ENCODE assay signal across 8 cellular contexts in genomic region chr1:59976194-59977074, GRCh38. TPM values are rescaled to one million over a fixed set of nuclear protein-coding genes. Genes with fewer than 3 reads are reported as not detected.
A peak's percentile ranks its signal among the peaks of the same experiment; 100 is the strongest.
DNase-seq lines count a peak whose midpoint lies in the region; ATAC-seq and TF ChIP-seq lines count a peak whose summit lies in the region.

No MANE protein-coding gene starts in this region.

- no peaks in the 10 kb centered on the region for H3K9me2 ChIP-seq in OCI-LY7 (ENCODE audit: insufficient read depth, low read length)

- intact Hi-C loops in OCI-LY7 (cut with micrococcal nuclease; ENCODE audit: unreplicated experiment) = loop anchor here (5.0 to 10.0 kb wide), 2 partner anchors 791 to 1878 kb away; no protein-coding TSS in a partner anchor

- H2AFZ ChIP-seq in OCI-LY7 (ENCODE audit: low read length) (no peak overlapping the region), parathyroid adenoma (peak overlapping the region; percentile 55)

- no peak for TF ChIP-seq EP300 in Ishikawa (IDR thresholded peaks at IDR 0.05; ENCODE audit: borderline replicate concordance)

- no peak overlapping the region for H3K9ac ChIP-seq in parathyroid adenoma

- no peak overlapping the region for H3K4me3 ChIP-seq in AG04449 (ENCODE audit: low read depth, low read length)
- H3K4me3 ChIP-seq in OCI-LY7 (ENCODE audit: low read depth, low read length, poor library complexity, severe bottlenecking) = no peak overlapping the region
- H3K4me3 ChIP-seq in parathyroid adenoma (ENCODE audit: low read depth, low read length) = no peak overlapping the region

- POLR2A ChIA-PET in AG04449 (lab: Yijun Ruan, JAX) = interaction anchor here (0.6 kb wide), 1 partner anchor 157 kb away, joined by 5 read pairs; no protein-coding TSS in a partner anchor
- POLR2A ChIA-PET in OCI-LY7 (lab: Charles Lee) = interaction anchor here (0.7 kb wide), 2 partner anchors 13 to 1296 kb away, joined by 3 read pairs; no protein-coding TSS in a partner anchor

- no peaks in the 10 kb centered on the region for H3K79me2 ChIP-seq in OCI-LY7 (ENCODE audit: insufficient read depth, low read depth, low read length)
- no peaks in the 10 kb centered on the region for H3K79me2 ChIP-seq in parathyroid adenoma

- H3K4me2 ChIP-seq in OCI-LY7 (ENCODE audit: low read length) (no peak overlapping the region), parathyroid adenoma (ENCODE audit: low read length) (no peak overlapping the region)

- no peaks in the 10 kb centered on the region for H3K27me3 ChIP-seq in parathyroid adenoma (ENCODE audit: control insufficient read depth, insufficient read depth, low read length)

- H3K9me3 ChIP-seq in OCI-LY7 (ENCODE audit: low read length) = no peaks in the 10 kb centered on the region
- H3K9me3 ChIP-seq in parathyroid adenoma (ENCODE audit: control insufficient read depth, low read length) = no peaks in the 10 kb centered on the region

- no peak overlapping the region for H3K27ac ChIP-seq in OCI-LY7 (ENCODE audit: low read depth, low read length, poor library complexity, severe bottlenecking)
- H3K27ac ChIP-seq in parathyroid adenoma = no peak overlapping the region

- CTCF ChIA-PET in AG04449 (lab: Yijun Ruan, JAX) (interaction anchor here (0.7 to 4.2 kb wide), 20 partner anchors 9 to 1066 kb away, joined by 3 to 28 read pairs (median 3); no protein-coding TSS in a partner anchor), OCI-LY7 (lab: Charles Lee; ENCODE audit: unreplicated experiment) (no interaction called here)

- H3K4me1 ChIP-seq in OCI-LY7 (ENCODE audit: insufficient read depth, low read length, poor library complexity, severe bottlenecking) = no peaks in the 10 kb centered on the region
- H3K4me1 ChIP-seq in parathyroid adenoma = no peaks in the 10 kb centered on the region

- TF ChIP-seq RAD21 in Ishikawa (IDR thresholded peaks at IDR 0.05; ENCODE audit: low read depth) = peak; percentile 83

- ATAC-seq in GM18502 (IDR thresholded peaks at IDR 0.05; ENCODE audit: poor library complexity, unreplicated experiment) = peak; percentile 79

- H4K20me1 ChIP-seq in OCI-LY7 (ENCODE audit: insufficient read depth, low read length) = no peaks in the 10 kb centered on the region

- BruUV-seq in OCI-LY7 (replicated peaks; lab: Mats Ljungman, UMichigan) = no TSS peak

- TF ChIP-seq CTCF in AG04449 (IDR thresholded peaks at IDR 0.05; ENCODE audit: insufficient read depth, low read length, missing control alignments) (peak; percentile 86), OCI-LY7 (conservative IDR thresholded peaks at IDR 0.05; ENCODE audit: low read length) (peak; percentile 92), parathyroid adenoma (IDR thresholded peaks at IDR 0.05) (peak; percentile 75)

- H3K36me3 ChIP-seq in OCI-LY7 (ENCODE audit: insufficient read depth, low read length) = no peaks in the 10 kb centered on the region
- H3K36me3 ChIP-seq in parathyroid adenoma (ENCODE audit: control insufficient read depth, insufficient read depth, low read length) = no peaks in the 10 kb centered on the region

- DNase-seq in AG04449 (ENCODE audit: low read depth, low spot score) = no peak
- DNase-seq in OCI-LY7 (ENCODE audit: low spot score) = peak; percentile 27
- peak in 3 of 4 experiments; percentile 15 to 32 (median 17) for DNase-seq in activated naive CD4-positive, alpha-beta T cell (lab: John Stamatoyannopoulos, UW)
- DNase-seq in glomerular visceral epithelial cell (ENCODE audit: extremely low spot score) = peak; percentile 55
- DNase-seq in GF-D8 (lab: John Stamatoyannopoulos, UW) = no peak

TF ChIP-seq in Ishikawa, 13 proteins besides CTCF, POLR2A, EP300 and RAD21:
- no peak for TF ChIP-seq ZBTB7A (IDR thresholded peaks at IDR 0.05; ENCODE audit: low read depth)
TF ChIP-seq in Ishikawa: peak in this region for 0.

RNA-seq across cellular contexts. Expression of gene CYP2J2, which starts 49.9 kb away (rescaled TPM):
- not detected in 2 replicates for total RNA-seq in OCI-LY7 (2014; rRNA removed; shearing (Covaris generic))
- total RNA-seq in OCI-LY7 (2022) = not detected in 2 replicates

Comparison
In these comparisons a context has a peak if more than half of its experiments do, and no peak if none do; other contexts are left out.
1. DNase-seq: peak in OCI-LY7 (single experiment), activated naive CD4-positive, alpha-beta T cell (3 of 4) and glomerular visceral epithelial cell (single experiment); none in AG04449 (single experiment) and GF-D8 (single experiment).
2. Peak in every context shown above with its lines, with median percentiles within 50 percentile points of each other: CTCF ChIP-seq.